In genomic region chr3:11205881-11206280, GRCh38 we compare ENCODE assay signal across 8 cellular contexts. TPM values are rescaled to one million over a fixed set of nuclear protein-coding genes. Genes with fewer than 3 reads are reported as not detected.
DNase-seq lines count a peak whose midpoint lies in the region; ATAC-seq and TF ChIP-seq lines count a peak whose summit lies in the region.
"Not testable (repeated sequence)": the region's sequence is repeated elsewhere in the genome, so short reads cannot be mapped to it uniquely, and the experiment has no call there.

No MANE protein-coding gene starts in this region.

- not testable (repeated sequence) for ATAC-seq in RWPE2 (ENCODE audit: low read depth)

- whole genome bisulfite sequencing in esophagus squamous epithelium, 2 donors, result 82 to 91% methylated on average over 14 of the region's 14 CpGs
- 92 to 95% methylated on average over 14 of the region's 14 CpGs for WGBS in sigmoid colon, 2 donors

- H3K9me3 ChIP-seq in MG63; RWPE2 (ENCODE audit: severe bottlenecking); esophagus squamous epithelium; sigmoid colon: not testable (repeated sequence)

- not testable (repeated sequence) for H3K27me3 ChIP-seq in MG63; RWPE2 (ENCODE audit: insufficient read depth, poor library complexity, severe bottlenecking); esophagus squamous epithelium; sigmoid colon

- DNase-seq in AG09309 (ENCODE audit: low read depth); RWPE2 (ENCODE audit: low spot score); esophagus squamous epithelium (lab: John Stamatoyannopoulos, UW): not testable (repeated sequence)
- DNase-seq in MG63 (peak; percentile 27), astrocyte of the spinal cord (ENCODE audit: low read depth, low spot score) (peak; percentile 33), iPS-NIHi11 (ENCODE audit: low spot score) (peak; percentile 63), sigmoid colon (peak; percentile 58)

- H3K4me1 ChIP-seq in RWPE2 (ENCODE audit: insufficient read depth, poor library complexity, severe bottlenecking) (peaks cover 38% of the 10 kb centered on the region), esophagus squamous epithelium (peaks cover 0 to 16% (median 9%) of the 10 kb centered on the region in 3 donors), sigmoid colon (peaks cover 0 to 36% (median 24%) of the 10 kb centered on the region in 4 donors)

- not testable (repeated sequence) for H3K36me3 ChIP-seq in MG63, esophagus squamous epithelium, sigmoid colon
- peaks cover 19% of the 10 kb centered on the region for H3K36me3 ChIP-seq in RWPE2 (ENCODE audit: low read depth)

- H3K4me3 ChIP-seq in AG09309 (ENCODE audit: control insufficient read depth, low read depth, low read length); MG63; RWPE2 (ENCODE audit: severe bottlenecking); astrocyte of the spinal cord (ENCODE audit: low read depth, low read length); esophagus squamous epithelium; sigmoid colon: not testable (repeated sequence)

- intact Hi-C loops in esophagus squamous epithelium (cut with DNase I); sigmoid colon (cut with DNase I): not testable (repeated sequence)

- H3K27ac ChIP-seq in RWPE2 (ENCODE audit: poor library complexity, severe bottlenecking), result peak overlapping the region; percentile 97
- not testable (repeated sequence) for H3K27ac ChIP-seq in esophagus squamous epithelium, sigmoid colon

- TF ChIP-seq POLR2A in esophagus squamous epithelium (IDR thresholded peaks at IDR 0.05); sigmoid colon (IDR thresholded peaks at IDR 0.05): not testable (repeated sequence)

- in situ Hi-C loops in astrocyte of the spinal cord (cut with HindIII; ENCODE audit: low sequenced_read_pairs), result not testable (repeated sequence)

- TF ChIP-seq CTCF in AG09309 (IDR thresholded peaks at IDR 0.05; ENCODE audit: control insufficient read depth, insufficient read depth, low read depth, low read length, missing control alignments) (peak; percentile 38), GM12873 (IDR thresholded peaks at IDR 0.05; ENCODE audit: insufficient read depth, low read depth, low read length, missing control alignments) (peak; percentile 14), RWPE2 (IDR thresholded peaks at IDR 0.05; ENCODE audit: poor library complexity, severe bottlenecking) (peak; percentile 68), astrocyte of the spinal cord (IDR thresholded peaks at IDR 0.05; ENCODE audit: low read depth, low read length) (peak; percentile 12), esophagus squamous epithelium (IDR thresholded peaks at IDR 0.05) (peak in 4 of 6 experiments; percentile 22 to 53 (median 37))
- TF ChIP-seq CTCF in sigmoid colon (IDR thresholded peaks at IDR 0.05), result not testable (repeated sequence)

- not testable (repeated sequence) for TF ChIP-seq EP300 in sigmoid colon (IDR thresholded peaks at IDR 0.05)

RNA-seq across cellular contexts. Expression of gene HRH1, which starts 51.6 kb away (rescaled TPM):
- total RNA-seq in MG63 (2014; rRNA removed; shearing (Covaris generic); ENCODE audit: low replicate concordance), result 5.5 and 6.3 TPM in 2 replicates
- total RNA-seq in esophagus squamous epithelium (1 to 10 TPM; 4.1 to 8.8 (median 4.4) TPM), sigmoid colon (10 to 100 TPM in 1 of 4 donors, 1 to 10 TPM in 3; 3.9 to 57.3 (median 4.6) TPM)
- 1 to 10 TPM; 1.8 to 8.3 (median 2.8) TPM for polyA plus RNA-seq in sigmoid colon
